18 cellular contexts compared by ENCODE assay signal in the genomic region with DNA sequence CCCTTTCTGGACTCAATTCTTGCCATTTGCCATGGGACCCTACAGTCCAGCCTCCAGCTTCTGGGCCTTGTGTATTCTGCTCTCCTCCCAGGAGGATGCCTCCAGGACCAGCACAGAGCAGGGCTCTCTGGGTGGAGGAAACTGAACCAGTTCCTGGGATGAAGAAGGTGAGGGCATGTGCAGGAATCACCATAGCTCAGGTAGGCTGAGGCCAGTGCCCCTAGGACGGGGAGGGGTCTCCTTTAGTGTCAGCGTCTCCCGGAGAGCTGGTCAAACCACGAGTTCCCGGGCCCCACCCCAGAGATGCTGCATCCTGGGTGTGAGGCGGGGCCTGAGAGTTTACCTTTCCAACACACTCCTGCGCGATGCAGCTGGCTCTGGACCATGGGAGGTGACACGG. TPM values are rescaled to one million over a fixed set of nuclear protein-coding genes. Genes with fewer than 3 reads are reported as not detected.
DNase-seq lines count a peak whose midpoint lies in the region; TF ChIP-seq lines count a peak whose summit lies in the region.
"Had no signal": no experiment of that assay in that cellular context is flagged by ENCODE, and none has a peak within 500 bp of the region (broad histone marks: within the 10 kb centered on the region; RNA-seq: fewer than 3 reads in every experiment).

No MANE protein-coding gene starts in this region.

- H3K9ac ChIP-seq in colonic mucosa (ENCODE audit: low read depth in 2 of 2, low read length in 2 of 2) = no peak overlapping the region

- intact Hi-C loops in colonic mucosa (cut with DNase I) (no loop called here), posterior vena cava (cut with DNase I) (no loop called here)

- no peaks in the 10 kb centered on the region for H3K36me3 ChIP-seq in colonic mucosa
- H3K36me3 ChIP-seq: MG63, Peyer's patch had no signal

- DNase-seq in NCI-H345 (lab: John Stamatoyannopoulos, UW) (peak; percentile 48), NCI-H345 treated with DMSO at 0.1 percent for 48 hours (lab: John Stamatoyannopoulos, UW; ENCODE audit: unreplicated experiment) (no peak), HuH-7.5 (ENCODE audit: low spot score) (peak; percentile 7), colonic mucosa (peak; percentile 45), posterior vena cava (ENCODE audit: low spot score) (peak; percentile 66), iPS-NIHi11 (ENCODE audit: low spot score) (no peak), SW 1271 (lab: John Stamatoyannopoulos, UW) (no peak), HPDE6-E6E7 (ENCODE audit: extremely low spot score) (no peak)
- DNase-seq: 8988T, DMS 273 treated with DMSO at 0.1 percent for 48 hours, MG63, NCI-H1092, NCI-H1694, NCI-H446, NCI-H774, Peyer's patch, Right ventricle myocardium superior had no signal

- H3K4me3 ChIP-seq in colonic mucosa = no peak overlapping the region
- H3K4me3 ChIP-seq: MG63, Peyer's patch, SK-N-MC had no signal

- no peak for TF ChIP-seq CTCF in colonic mucosa (IDR thresholded peaks at IDR 0.05)

- H3K27me3 ChIP-seq in colonic mucosa = no peaks in the 10 kb centered on the region
- H3K27me3 ChIP-seq: MG63, Peyer's patch had no signal

- H3K4me1 ChIP-seq in colonic mucosa = peaks cover 1% of the 10 kb centered on the region

- no peaks in the 10 kb centered on the region for H3K9me3 ChIP-seq in colonic mucosa
- H3K9me3 ChIP-seq: MG63, Peyer's patch had no signal

- no peak overlapping the region for H3K27ac ChIP-seq in colonic mucosa
- H3K27ac ChIP-seq: Peyer's patch, SK-N-MC had no signal

RNA-seq across cellular contexts. Expression of a gene that starts 5.8 kb away (rescaled TPM):
- total RNA-seq in colonic mucosa = 1 to 10 TPM; 1.6 to 5.6 TPM
- 1 to 10 TPM; 3.3 to 3.7 TPM for total RNA-seq in posterior vena cava

RNA-seq across cellular contexts. Expression of a gene that starts 24.9 kb away (rescaled TPM):
- total RNA-seq in colonic mucosa = 100 to 1,000 TPM in 1 of 2 donors, 10 to 100 TPM in 1; 94.3 to 112 TPM
- total RNA-seq in posterior vena cava = 10 to 100 TPM; 26.4 to 29.4 TPM

Comparison
In these comparisons a context has a peak if more than half of its experiments do, and no peak if none do; other contexts are left out.
1. DNase-seq: peak in NCI-H345 (single experiment), HuH-7.5 (single experiment), colonic mucosa (single experiment) and posterior vena cava (single experiment); none in NCI-H345 treated with DMSO at 0.1 percent for 48 hours (single experiment), iPS-NIHi11 (single experiment), SW 1271 (0 of 2) and HPDE6-E6E7 (single experiment).